ENCODE assay signal across 1 cellular context in genomic region chr6:164826831-164827468, GRCh38.
TF ChIP-seq lines count a peak whose summit lies in the region.

No MANE protein-coding gene starts in this region.

TF ChIP-seq in H1, 55 proteins besides CTCF, POLR2A, EP300 and RAD21 (continued from another document):
- no peak for TF ChIP-seq SUZ12 (IDR thresholded peaks at IDR 0.05; ENCODE audit: low read length)
- TF ChIP-seq NRF1 (IDR thresholded peaks at IDR 0.05; ENCODE audit: low read depth, low read length): no peak
- no peak for TF ChIP-seq HDAC6 (IDR thresholded peaks at IDR 0.05; ENCODE audit: low read depth, low read length)
- no peak for TF ChIP-seq FOSL1 (IDR thresholded peaks at IDR 0.05; ENCODE audit: insufficient read depth, low read depth, low read length)
- TF ChIP-seq GABPA (IDR thresholded peaks at IDR 0.05; ENCODE audit: borderline replicate concordance, insufficient read depth, low read length): no peak
- TF ChIP-seq GTF2F1 (IDR thresholded peaks at IDR 0.05; ENCODE audit: borderline replicate concordance, low read depth, low read length): no peak
- no peak for TF ChIP-seq HDAC2 (IDR thresholded peaks at IDR 0.05; ENCODE audit: borderline replicate concordance in 1 of 2, low read depth in 2 of 2, low read length in 2 of 2)
- no peak for TF ChIP-seq TAF1 (IDR thresholded peaks at IDR 0.05; ENCODE audit: low read depth, low read length)
- TF ChIP-seq TAF7 (optimal IDR thresholded peaks at IDR 0.05; ENCODE audit: borderline replicate concordance, low read depth, low read length): no peak
- no peak for TF ChIP-seq RXRA (IDR thresholded peaks at IDR 0.05; ENCODE audit: insufficient read depth, low read depth, low read length)
- TF ChIP-seq SRF (IDR thresholded peaks at IDR 0.05; ENCODE audit: low read depth, low read length): no peak
- no peak for TF ChIP-seq KDM4A (IDR thresholded peaks at IDR 0.05; ENCODE audit: low read depth, low read length, severe bottlenecking)
- no peak for TF ChIP-seq RFX5 (IDR thresholded peaks at IDR 0.05; ENCODE audit: borderline replicate concordance, low read depth, low read length)
